ENCODE assay signal across 16 cellular contexts in the genomic region with DNA sequence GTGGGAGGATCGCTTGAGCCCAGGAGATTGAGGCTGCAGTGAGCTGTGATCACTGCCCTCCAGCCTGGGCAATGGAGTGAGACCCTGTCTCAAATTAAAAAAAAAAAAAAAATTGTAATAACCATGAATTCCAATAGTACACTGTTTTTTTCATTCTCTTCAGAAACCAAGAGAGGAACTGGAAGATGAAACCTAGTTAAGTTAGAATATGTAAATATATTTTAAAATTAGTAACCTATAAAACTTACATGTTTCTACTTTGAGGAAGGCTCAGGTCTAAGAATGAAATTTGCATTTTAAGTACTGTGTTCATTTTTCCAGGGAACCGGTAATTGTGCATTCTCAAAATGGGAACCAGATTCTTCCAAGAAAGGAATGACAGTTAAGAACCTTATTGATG.
DNase-seq lines count a peak whose midpoint lies in the region; ATAC-seq and TF ChIP-seq lines count a peak whose summit lies in the region.
"Had no signal": no experiment of that assay in that cellular context is flagged by ENCODE, and none has a peak within 500 bp of the region (broad histone marks: within the 10 kb centered on the region; RNA-seq: fewer than 3 reads in every experiment).

No MANE protein-coding gene starts in this region.

- H3K9ac ChIP-seq in OCI-LY3 (ENCODE audit: low read length) = peak overlapping the region; percentile 54; the same call in 1 of the 2 replicates

- peak overlapping the region; percentile 95 for H3K27ac ChIP-seq in OCI-LY3 (ENCODE audit: low read length)
- H3K27ac ChIP-seq: heart left ventricle had no signal

- no peak overlapping the region for H2AFZ ChIP-seq in OCI-LY3 (ENCODE audit: low read depth, low read length)

- ATAC-seq in GM18502 (IDR thresholded peaks at IDR 0.05; ENCODE audit: poor library complexity, unreplicated experiment) = peak; percentile 60
- peak; percentile 86 for ATAC-seq in GM21423 (IDR thresholded peaks at IDR 0.05; ENCODE audit: unreplicated experiment)
- ATAC-seq in HG03064 (IDR thresholded peaks at IDR 0.05; ENCODE audit: low read depth, unreplicated experiment) = peak; percentile 44
- ATAC-seq: heart left ventricle; naive thymus-derived CD8-positive, alpha-beta T cell had no signal

- no peaks in the 10 kb centered on the region for H3K9me3 ChIP-seq in OCI-LY3 (ENCODE audit: insufficient read depth, low read length)
- H3K9me3 ChIP-seq: heart left ventricle had no signal

- DNase-seq in activated naive CD4-positive, alpha-beta T cell treated with anti-CD3 and anti-CD28 coated beads, Interleukin-2, amount 50 U/mL, for 16 hours = no peak
- no peak for DNase-seq in inferior parietal cortex (ENCODE audit: extremely low spot score)
- DNase-seq in NCI-H748 treated with DMSO at 0.1 percent for 48 hours (lab: John Stamatoyannopoulos, UW) = no peak
- no peak for DNase-seq in activated effector memory CD4-positive, alpha-beta T cell treated with Interleukin-2 at 50 U/mL for 16 hours
- DNase-seq: central memory CD4-positive, alpha-beta T cell; effector CD8-positive, alpha-beta T cell; HCEC 1CT; heart left ventricle; mammary epithelial cell; naive thymus-derived CD8-positive, alpha-beta T cell; NCI-H82; stimulated activated CD4-positive, alpha-beta T cell treated with anti-CD3 and anti-CD28 coated beads, Interleukin-4, amount 100 ng/mL, for 4 hours had no signal

- peak overlapping the region; percentile 61 for H3K4me2 ChIP-seq in OCI-LY3 (ENCODE audit: low read length)

- no peaks in the 10 kb centered on the region for H4K20me1 ChIP-seq in OCI-LY3 (ENCODE audit: insufficient read depth, low read length)

- TF ChIP-seq CTCF in OCI-LY3 (IDR thresholded peaks at IDR 0.05; ENCODE audit: low read depth, low read length) = no peak

- H3K4me3 ChIP-seq in OCI-LY3 (ENCODE audit: low read length) = peak overlapping the region; percentile 40
- H3K4me3 ChIP-seq: heart left ventricle had no signal

- H3K4me1 ChIP-seq in OCI-LY3 (ENCODE audit: low read length) = peaks cover 45% of the 10 kb centered on the region
- H3K4me1 ChIP-seq: heart left ventricle had no signal

- peaks cover 36% of the 10 kb centered on the region for H3K36me3 ChIP-seq in OCI-LY3 (replicated peaks; ENCODE audit: low read depth, low read length)

- peaks cover 5% of the 10 kb centered on the region for H3K79me2 ChIP-seq in OCI-LY3 (ENCODE audit: low read length)

- H3K27me3 ChIP-seq in OCI-LY3 (ENCODE audit: low read depth, low read length) = no peaks in the 10 kb centered on the region
- H3K27me3 ChIP-seq: heart left ventricle had no signal
